Comparison of ENCODE assay signal across 12 cellular contexts in the genomic region with DNA sequence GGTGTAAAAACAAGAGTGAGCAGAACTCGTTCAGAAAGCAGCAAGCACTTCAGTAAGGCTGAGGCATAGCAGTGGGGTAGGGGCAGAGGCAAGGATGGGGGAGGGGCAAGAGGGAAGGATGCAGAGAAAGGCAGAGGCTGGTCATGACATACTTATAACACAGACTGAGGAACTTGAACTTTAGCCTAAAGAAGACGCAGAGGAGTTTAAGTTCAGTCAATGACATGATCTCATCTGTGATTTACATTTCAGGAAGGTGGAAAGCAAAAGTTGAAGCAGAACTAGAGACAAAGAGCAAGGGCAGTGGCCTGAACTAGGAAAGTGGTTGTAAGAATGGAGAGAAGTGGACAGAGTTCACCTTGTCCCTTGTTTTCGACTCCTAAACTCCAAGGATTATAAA. TPM values are rescaled to one million over a fixed set of nuclear protein-coding genes. Genes with fewer than 3 reads are reported as not detected.
DNase-seq lines count a peak whose midpoint lies in the region; ATAC-seq and TF ChIP-seq lines count a peak whose summit lies in the region.
"Had no signal": no experiment of that assay in that cellular context is flagged by ENCODE, and none has a peak within 500 bp of the region (broad histone marks: within the 10 kb centered on the region; RNA-seq: fewer than 3 reads in every experiment).

No MANE protein-coding gene starts in this region.

- H3K27me3 Mint-ChIP-seq in naive thymus-derived CD8-positive, alpha-beta T cell = peaks cover 0 to 7% (median 0%) of the 10 kb centered on the region in 5 donors

- H3K4me1 ChIP-seq in HUES48 (ENCODE audit: control insufficient read depth, insufficient read depth, low read length) (peaks cover 15% of the 10 kb centered on the region), left ventricle myocardium inferior (peaks cover 5% of the 10 kb centered on the region)

- no peaks in the 10 kb centered on the region for H3K9me3 ChIP-seq in HUES48 (ENCODE audit: control insufficient read depth, insufficient read depth, low read length)
- H3K9me3 ChIP-seq in left ventricle myocardium inferior (replicated peaks) = no peaks in the 10 kb centered on the region
- H3K9me3 ChIP-seq: esophagus squamous epithelium had no signal

- H3K36me3 ChIP-seq in HUES48 (ENCODE audit: control insufficient read depth, insufficient read depth, low read length) (no peaks in the 10 kb centered on the region), left ventricle myocardium inferior (no peaks in the 10 kb centered on the region)
- H3K36me3 ChIP-seq: esophagus squamous epithelium had no signal

- H3K27ac ChIP-seq in HUES48 (ENCODE audit: low read depth, low read length) = peak overlapping the region; percentile 16
- H3K27ac ChIP-seq in left ventricle myocardium inferior (replicated peaks) = no peak overlapping the region

- peaks cover 0 to 8% (median 0%) of the 10 kb centered on the region in 9 donors for H3K9me3 Mint-ChIP-seq in naive thymus-derived CD8-positive, alpha-beta T cell

- H3K4me1 Mint-ChIP-seq in naive thymus-derived CD8-positive, alpha-beta T cell = peaks cover 2 to 23% (median 4%) of the 10 kb centered on the region in 4 donors

- H3K4me3 Mint-ChIP-seq in naive thymus-derived CD8-positive, alpha-beta T cell = no peak overlapping the region
- H3K4me3 Mint-ChIP-seq: natural killer cell had no signal

- intact Hi-C loops in left ventricle myocardium inferior (cut with micrococcal nuclease) = no loop called here

- POLR2A ChIA-PET in naive thymus-derived CD8-positive, alpha-beta T cell (lab: Charles Lee) = no interaction called here

- no peaks in the 10 kb centered on the region for H3K36me3 Mint-ChIP-seq in naive thymus-derived CD8-positive, alpha-beta T cell
- H3K36me3 Mint-ChIP-seq: natural killer cell had no signal

- no peak overlapping the region for H3K9ac ChIP-seq in HUES48 (ENCODE audit: low read depth, low read length)

- DNase-seq in DMS53 (lab: John Stamatoyannopoulos, UW) (peak; percentile 77), GM20000 (ENCODE audit: low spot score) (peak; percentile 23), iPS-NIHi11 (ENCODE audit: low spot score) (peak; percentile 45), left ventricle myocardium inferior (no peak), SIG-M5 (lab: John Stamatoyannopoulos, UW) (no peak), AML-193 (lab: John Stamatoyannopoulos, UW) (no peak)
- no peak for DNase-seq in naive thymus-derived CD8-positive, alpha-beta T cell
- DNase-seq: activated effector memory CD4-positive, alpha-beta T cell treated with Interleukin-2 at 50 U/mL for 16 hours; esophagus squamous epithelium; natural killer cell had no signal

- no peak for TF ChIP-seq CTCF in GM20000 (IDR thresholded peaks at IDR 0.05; ENCODE audit: extremely low read depth, missing control alignments)
- TF ChIP-seq CTCF in left ventricle myocardium inferior (IDR thresholded peaks at IDR 0.05; ENCODE audit: borderline replicate concordance) = no peak

- no peak for ATAC-seq in naive thymus-derived CD8-positive, alpha-beta T cell

- H3K27me3 ChIP-seq in HUES48 (ENCODE audit: control insufficient read depth, insufficient read depth, low read length) (no peaks in the 10 kb centered on the region), left ventricle myocardium inferior (ENCODE audit: low read depth) (no peaks in the 10 kb centered on the region)
- H3K27me3 ChIP-seq: esophagus squamous epithelium had no signal

- H3K4me3 ChIP-seq in HUES48 (ENCODE audit: low read depth, low read length) (no peak overlapping the region), left ventricle myocardium inferior (no peak overlapping the region)
- H3K4me3 ChIP-seq: esophagus squamous epithelium had no signal

- peak overlapping the region in 2 of 10 donors; percentile 19 to 75 for H3K27ac Mint-ChIP-seq in naive thymus-derived CD8-positive, alpha-beta T cell

RNA-seq across cellular contexts. Expression of a gene that starts 15.8 kb away (rescaled TPM):
- 0.03 TPM for total RNA-seq in left ventricle myocardium inferior
- under 1 TPM; 0.18 to 0.25 TPM for total RNA-seq in naive thymus-derived CD8-positive, alpha-beta T cell
- polyA plus RNA-seq in naive thymus-derived CD8-positive, alpha-beta T cell = not detected
- polyA plus RNA-seq: BJ had no signal

Comparison
In these comparisons a context has a peak if more than half of its experiments do, and no peak if none do; other contexts are left out.
1. DNase-seq: peak in DMS53 (single experiment), GM20000 (single experiment) and iPS-NIHi11 (single experiment); none in left ventricle myocardium inferior (single experiment), SIG-M5 (single experiment), naive thymus-derived CD8-positive, alpha-beta T cell (0 of 10) and AML-193 (0 of 2).